ENCODE assay signal across 19 cellular contexts in the genomic region with DNA sequence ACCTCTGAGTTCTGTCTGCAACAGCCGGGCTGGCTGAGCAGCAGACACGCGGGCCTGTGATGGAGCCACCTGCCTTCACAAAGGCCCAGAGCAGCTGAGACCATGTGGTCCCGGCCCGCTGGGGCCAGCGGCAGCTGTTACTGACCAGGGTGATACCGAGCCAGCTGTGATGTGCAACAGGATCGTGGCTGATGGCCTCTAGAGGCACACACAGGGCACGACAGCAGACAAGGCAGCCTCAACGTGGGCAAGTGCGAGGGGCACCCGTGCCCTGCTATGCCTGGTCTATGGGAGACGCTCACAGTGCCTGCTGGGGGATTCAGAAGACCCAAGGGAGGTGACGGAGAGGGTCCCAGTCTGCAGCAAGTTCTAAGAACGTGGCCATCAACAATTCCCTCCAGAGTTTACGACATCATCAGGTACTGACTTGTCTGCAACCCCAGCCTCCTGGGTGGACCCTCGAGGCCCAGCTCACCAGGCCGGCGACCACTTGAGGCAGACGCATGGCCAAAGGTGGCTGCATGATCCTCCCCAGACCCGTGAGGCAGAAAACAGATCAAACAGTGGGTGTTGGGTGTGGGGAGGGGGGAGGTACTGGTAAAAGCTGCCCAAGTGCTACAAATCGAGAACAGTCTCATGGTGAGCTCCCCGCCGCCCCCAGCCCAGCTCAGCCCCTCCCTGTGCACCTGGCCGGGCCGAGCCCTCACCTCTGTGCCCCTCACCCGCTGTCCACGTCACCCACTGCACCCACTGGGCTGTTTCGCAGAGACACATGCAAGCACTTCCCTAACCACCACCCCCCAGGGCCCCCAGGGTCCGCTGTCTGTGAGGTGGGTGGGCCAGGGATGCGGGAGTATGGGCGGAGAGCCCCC. TPM values are rescaled to one million over a fixed set of nuclear protein-coding genes. Genes with fewer than 3 reads are reported as not detected.
DNase-seq lines count a peak whose midpoint lies in the region; ATAC-seq and TF ChIP-seq lines count a peak whose summit lies in the region.
"Had no signal": no experiment of that assay in that cellular context is flagged by ENCODE, and none has a peak within 500 bp of the region (broad histone marks: within the 10 kb centered on the region; RNA-seq: fewer than 3 reads in every experiment).

No MANE protein-coding gene starts in this region.

- peaks cover 41% of the 10 kb centered on the region for H3K36me3 Mint-ChIP-seq in WTC11

- H3K4me1 Mint-ChIP-seq in WTC11: no peaks in the 10 kb centered on the region

- TF ChIP-seq CTCF in WTC11 (IDR thresholded peaks at IDR 0.05) (no peak), lower lobe of right lung (IDR thresholded peaks at IDR 0.05) (no peak), suprapubic skin (IDR thresholded peaks at IDR 0.05) (no peak)

- H3K4me3 Mint-ChIP-seq in WTC11: no peak overlapping the region
- H3K4me3 Mint-ChIP-seq: naive thymus-derived CD4-positive, alpha-beta T cell had no signal

- no peak overlapping the region for H3K27ac Mint-ChIP-seq in WTC11
- H3K27ac Mint-ChIP-seq: naive thymus-derived CD4-positive, alpha-beta T cell had no signal

- CTCF ChIA-PET in WTC11 (lab: Charles Lee): interaction anchor here (1.1 kb wide), 1 partner anchor 11 kb away, joined by 4 read pairs; no protein-coding TSS in a partner anchor

- ATAC-seq in WTC11 (no peak), lower lobe of right lung (peak in 1 of 2 donors; percentile 10)
- ATAC-seq: naive thymus-derived CD4-positive, alpha-beta T cell; Panc1 had no signal

- POLR2A ChIA-PET in WTC11 (lab: Charles Lee): no interaction called here

- no peak for TF ChIP-seq POLR2A in suprapubic skin (IDR thresholded peaks at IDR 0.05)

- H3K36me3 ChIP-seq in lower lobe of right lung (peaks cover 92% of the 10 kb centered on the region), suprapubic skin (peaks cover 90% of the 10 kb centered on the region)
- H3K36me3 ChIP-seq: uterus had no signal

- H3K27me3 ChIP-seq in lower lobe of right lung (ENCODE audit: low read depth) (no peaks in the 10 kb centered on the region), suprapubic skin (no peaks in the 10 kb centered on the region)
- H3K27me3 ChIP-seq: uterus had no signal

- H3K9me3 ChIP-seq in lower lobe of right lung (no peaks in the 10 kb centered on the region), suprapubic skin (no peaks in the 10 kb centered on the region)
- H3K9me3 ChIP-seq: HAP-1, uterus had no signal

- no peak overlapping the region for H3K4me3 ChIP-seq in lower lobe of right lung
- no peak overlapping the region for H3K4me3 ChIP-seq in suprapubic skin
- H3K4me3 ChIP-seq: HAP-1, uterus had no signal

- H3K27ac ChIP-seq in lower lobe of right lung (no peak overlapping the region), suprapubic skin (no peak overlapping the region)
- H3K27ac ChIP-seq: uterus had no signal

- no peak for TF ChIP-seq EP300 in suprapubic skin (IDR thresholded peaks at IDR 0.05)

- peak; percentile 16 for DNase-seq in activated T-cell treated with anti-CD3 and anti-CD28 coated beads, Interleukin-2, amount 50 U/mL, for 1 hour
- no peak for DNase-seq in activated T-cell treated with anti-CD3 and anti-CD28 coated beads, Interleukin-2, amount 50 U/mL, for 48 hours
- peak; percentile 9 for DNase-seq in WTC11 (ENCODE audit: low spot score)
- DNase-seq in lower lobe of right lung: peak; percentile 42
- DNase-seq in suprapubic skin (ENCODE audit: low spot score in 2 of 2): peak; percentile 58 to 75
- DNase-seq in effector CD8-positive, alpha-beta T cell (lab: John Stamatoyannopoulos, UW): no peak
- no peak for DNase-seq in HuH-7.5 (ENCODE audit: low spot score)
- no peak for DNase-seq in UCSD-AML1 (lab: John Stamatoyannopoulos, UW; ENCODE audit: unreplicated experiment)
- DNase-seq: activated CD4-positive, alpha-beta T cell treated with anti-CD3 and anti-CD28 coated beads, Interleukin-2, amount 50 U/mL, for 4 hours; activated gamma-delta T cell; DND-41; Kasumi-1; naive thymus-derived CD4-positive, alpha-beta T cell; NCI-H774; stimulated activated CD4-positive, alpha-beta T cell treated with anti-CD3 and anti-CD28 coated beads, Interleukin-15, amount 100 ng/mL, for 24 hours; stimulated activated naive CD4-positive, alpha-beta T cell had no signal

- 89% methylated on average over 12 of the region's 32 CpGs for WGBS in suprapubic skin

- intact Hi-C loops in lower lobe of right lung (cut with DNase I): no loop called here

- H3K4me1 ChIP-seq in lower lobe of right lung (peaks cover 3% of the 10 kb centered on the region), suprapubic skin (peaks cover 5% of the 10 kb centered on the region)
- H3K4me1 ChIP-seq: HAP-1 had no signal

- H3K9me3 Mint-ChIP-seq in WTC11: no peaks in the 10 kb centered on the region
- H3K9me3 Mint-ChIP-seq: naive thymus-derived CD4-positive, alpha-beta T cell had no signal

- H3K27me3 Mint-ChIP-seq in WTC11 (ENCODE audit: low read depth): no peaks in the 10 kb centered on the region
- H3K27me3 Mint-ChIP-seq: naive thymus-derived CD4-positive, alpha-beta T cell had no signal

TF ChIP-seq in WTC11, 78 proteins besides CTCF, POLR2A, EP300 and RAD21 (continues in another document):
- TF ChIP-seq RORB (CRISPR knock-in tag; IDR thresholded peaks at IDR 0.05): no peak
- TF ChIP-seq, protein P1, sequence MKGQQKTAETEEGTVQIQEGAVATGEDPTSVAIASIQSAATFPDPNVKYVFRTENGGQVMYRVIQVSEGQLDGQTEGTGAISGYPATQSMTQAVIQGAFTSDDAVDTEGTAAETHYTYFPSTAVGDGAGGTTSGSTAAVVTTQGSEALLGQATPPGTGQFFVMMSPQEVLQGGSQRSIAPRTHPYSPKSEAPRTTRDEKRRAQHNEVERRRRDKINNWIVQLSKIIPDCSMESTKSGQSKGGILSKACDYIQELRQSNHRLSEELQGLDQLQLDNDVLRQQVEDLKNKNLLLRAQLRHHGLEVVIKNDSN (CRISPR knock-in tag; IDR thresholded peaks at IDR 0.05): no peak
- no peak for TF ChIP-seq NFYB (CRISPR knock-in tag; conservative IDR thresholded peaks at IDR 0.05; ENCODE audit: low read depth)
- no peak for TF ChIP-seq GTF2I (CRISPR knock-in tag; conservative IDR thresholded peaks at IDR 0.05)
- TF ChIP-seq, protein P2, sequence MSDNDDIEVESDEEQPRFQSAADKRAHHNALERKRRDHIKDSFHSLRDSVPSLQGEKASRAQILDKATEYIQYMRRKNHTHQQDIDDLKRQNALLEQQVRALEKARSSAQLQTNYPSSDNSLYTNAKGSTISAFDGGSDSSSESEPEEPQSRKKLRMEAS (CRISPR knock-in tag; IDR thresholded peaks at IDR 0.05): no peak
- TF ChIP-seq, protein P3, sequence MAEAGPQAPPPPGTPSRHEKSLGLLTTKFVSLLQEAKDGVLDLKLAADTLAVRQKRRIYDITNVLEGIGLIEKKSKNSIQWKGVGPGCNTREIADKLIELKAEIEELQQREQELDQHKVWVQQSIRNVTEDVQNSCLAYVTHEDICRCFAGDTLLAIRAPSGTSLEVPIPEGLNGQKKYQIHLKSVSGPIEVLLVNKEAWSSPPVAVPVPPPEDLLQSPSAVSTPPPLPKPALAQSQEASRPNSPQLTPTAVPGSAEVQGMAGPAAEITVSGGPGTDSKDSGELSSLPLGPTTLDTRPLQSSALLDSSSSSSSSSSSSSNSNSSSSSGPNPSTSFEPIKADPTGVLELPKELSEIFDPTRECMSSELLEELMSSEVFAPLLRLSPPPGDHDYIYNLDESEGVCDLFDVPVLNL (CRISPR knock-in tag; IDR thresholded peaks at IDR 0.05; ENCODE audit: borderline replicate concordance, low read depth): no peak
- TF ChIP-seq, protein P4, sequence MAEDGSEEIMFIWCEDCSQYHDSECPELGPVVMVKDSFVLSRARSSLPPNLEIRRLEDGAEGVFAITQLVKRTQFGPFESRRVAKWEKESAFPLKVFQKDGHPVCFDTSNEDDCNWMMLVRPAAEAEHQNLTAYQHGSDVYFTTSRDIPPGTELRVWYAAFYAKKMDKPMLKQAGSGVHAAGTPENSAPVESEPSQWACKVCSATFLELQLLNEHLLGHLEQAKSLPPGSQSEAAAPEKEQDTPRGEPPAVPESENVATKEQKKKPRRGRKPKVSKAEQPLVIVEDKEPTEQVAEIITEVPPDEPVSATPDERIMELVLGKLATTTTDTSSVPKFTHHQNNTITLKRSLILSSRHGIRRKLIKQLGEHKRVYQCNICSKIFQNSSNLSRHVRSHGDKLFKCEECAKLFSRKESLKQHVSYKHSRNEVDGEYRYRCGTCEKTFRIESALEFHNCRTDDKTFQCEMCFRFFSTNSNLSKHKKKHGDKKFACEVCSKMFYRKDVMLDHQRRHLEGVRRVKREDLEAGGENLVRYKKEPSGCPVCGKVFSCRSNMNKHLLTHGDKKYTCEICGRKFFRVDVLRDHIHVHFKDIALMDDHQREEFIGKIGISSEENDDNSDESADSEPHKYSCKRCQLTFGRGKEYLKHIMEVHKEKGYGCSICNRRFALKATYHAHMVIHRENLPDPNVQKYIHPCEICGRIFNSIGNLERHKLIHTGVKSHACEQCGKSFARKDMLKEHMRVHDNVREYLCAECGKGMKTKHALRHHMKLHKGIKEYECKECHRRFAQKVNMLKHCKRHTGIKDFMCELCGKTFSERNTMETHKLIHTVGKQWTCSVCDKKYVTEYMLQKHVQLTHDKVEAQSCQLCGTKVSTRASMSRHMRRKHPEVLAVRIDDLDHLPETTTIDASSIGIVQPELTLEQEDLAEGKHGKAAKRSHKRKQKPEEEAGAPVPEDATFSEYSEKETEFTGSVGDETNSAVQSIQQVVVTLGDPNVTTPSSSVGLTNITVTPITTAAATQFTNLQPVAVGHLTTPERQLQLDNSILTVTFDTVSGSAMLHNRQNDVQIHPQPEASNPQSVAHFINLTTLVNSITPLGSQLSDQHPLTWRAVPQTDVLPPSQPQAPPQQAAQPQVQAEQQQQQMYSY (CRISPR knock-in tag; IDR thresholded peaks at IDR 0.05): no peak
- no peak for TF ChIP-seq TEAD1 (CRISPR knock-in tag; IDR thresholded peaks at IDR 0.05)
- no peak for TF ChIP-seq CBFB (CRISPR knock-in tag; IDR thresholded peaks at IDR 0.05; ENCODE audit: low read depth)
- TF ChIP-seq, protein P5, sequence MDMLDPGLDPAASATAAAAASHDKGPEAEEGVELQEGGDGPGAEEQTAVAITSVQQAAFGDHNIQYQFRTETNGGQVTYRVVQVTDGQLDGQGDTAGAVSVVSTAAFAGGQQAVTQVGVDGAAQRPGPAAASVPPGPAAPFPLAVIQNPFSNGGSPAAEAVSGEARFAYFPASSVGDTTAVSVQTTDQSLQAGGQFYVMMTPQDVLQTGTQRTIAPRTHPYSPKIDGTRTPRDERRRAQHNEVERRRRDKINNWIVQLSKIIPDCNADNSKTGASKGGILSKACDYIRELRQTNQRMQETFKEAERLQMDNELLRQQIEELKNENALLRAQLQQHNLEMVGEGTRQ (CRISPR knock-in tag; IDR thresholded peaks at IDR 0.05): no peak

RNA-seq across cellular contexts. Expression of a gene that starts 6.0 kb away (rescaled TPM):
- 37.1 to 41.4 TPM (median 39.7 TPM) in 3 replicates for total RNA-seq in WTC11 (2021)
- 29.1 TPM for total RNA-seq in lower lobe of right lung
- 10 to 100 TPM; 10.7 to 46.9 (median 20.0) TPM for total RNA-seq in suprapubic skin

Comparison
In these comparisons a context has a peak if more than half of its experiments do, and no peak if none do; other contexts are left out.
1. DNase-seq: peak in activated T-cell treated with anti-CD3 and anti-CD28 coated beads, Interleukin-2, amount 50 U/mL, for 1 hour (single experiment), WTC11 (single experiment), lower lobe of right lung (single experiment) and suprapubic skin (2 of 2); none in activated T-cell treated with anti-CD3 and anti-CD28 coated beads, Interleukin-2, amount 50 U/mL, for 48 hours (0 of 2), effector CD8-positive, alpha-beta T cell (single experiment), HuH-7.5 (single experiment) and UCSD-AML1 (single experiment).